ENCODE assay signal across 27 cellular contexts in genomic region chr4:80926891-80927290, GRCh38.
DNase-seq lines count a peak whose midpoint lies in the region; ATAC-seq and TF ChIP-seq lines count a peak whose summit lies in the region.
"Had no signal": no experiment of that assay in that cellular context is flagged by ENCODE, and none has a peak within 500 bp of the region (broad histone marks: within the 10 kb centered on the region; RNA-seq: fewer than 3 reads in every experiment).

No MANE protein-coding gene starts in this region.

- peak overlapping the region; percentile 22 for H3K4me2 ChIP-seq in SU-DHL-6 (ENCODE audit: low read depth, low read length, poor library complexity, severe bottlenecking)
- H3K4me2 ChIP-seq in H9 (ENCODE audit: insufficient read depth, insufficient read length, low read length), result no peak overlapping the region
- H3K4me2 ChIP-seq: BLaER1 treated with 17β-estradiol and CSF1 and Interleukin-3, amounts not matched to agents 10 nM and 100 nM had no signal

- H3K9me3 ChIP-seq in SU-DHL-6 (ENCODE audit: insufficient read depth, low read length) (no peaks in the 10 kb centered on the region), H9 (ENCODE audit: control insufficient read depth, low read depth, low read length) (no peaks in the 10 kb centered on the region)
- H3K9me3 ChIP-seq: BLaER1 treated with 17β-estradiol and CSF1 and Interleukin-3, amounts not matched to agents 10 nM and 100 nM had no signal

- ATAC-seq in GM18868 (IDR thresholded peaks at IDR 0.05; ENCODE audit: unreplicated experiment), result peak; percentile 22
- peak; percentile 25 for ATAC-seq in HG03439 (IDR thresholded peaks at IDR 0.05; ENCODE audit: unreplicated experiment)
- peak; percentile 30 for ATAC-seq in foreskin keratinocyte
- no peak for ATAC-seq in HG02759 (IDR thresholded peaks at IDR 0.05; ENCODE audit: unreplicated experiment)
- ATAC-seq in GM21515 (IDR thresholded peaks at IDR 0.05; ENCODE audit: unreplicated experiment), result no peak
- ATAC-seq: T-helper 17 cell had no signal

- H3F3A ChIP-seq in SU-DHL-6 (ENCODE audit: insufficient read depth), result 0 out of 2 replicates have a peak, but pooled peaks cover 2% of the 10 kb centered on the region

- H3K9me2 ChIP-seq in SU-DHL-6 (replicated peaks; ENCODE audit: insufficient read depth, low read length), result no peaks in the 10 kb centered on the region

- H3K9ac ChIP-seq in SU-DHL-6 (ENCODE audit: low read length), result no peak overlapping the region
- no peak overlapping the region for H3K9ac ChIP-seq in H9 (ENCODE audit: extremely low read depth, insufficient read length, low read length)
- H3K9ac ChIP-seq: BLaER1 treated with 17β-estradiol and CSF1 and Interleukin-3, amounts not matched to agents 10 nM and 100 nM had no signal

- no peaks in the 10 kb centered on the region for H3K79me1 ChIP-seq in H9 (ENCODE audit: insufficient read depth, low read depth, low read length, poor library complexity, severe bottlenecking)

- H4K20me1 ChIP-seq in SU-DHL-6 (ENCODE audit: low read depth, low read length) (no peaks in the 10 kb centered on the region), H9 (ENCODE audit: control insufficient read depth, insufficient read depth, insufficient read length) (no peaks in the 10 kb centered on the region)
- H4K20me1 ChIP-seq: BLaER1 treated with 17β-estradiol and CSF1 and Interleukin-3, amounts not matched to agents 10 nM and 100 nM had no signal

- H2BK20ac ChIP-seq in H9 (ENCODE audit: low read depth, low read length, poor library complexity, severe bottlenecking), result no peak overlapping the region

- peaks cover 3 to 4% of the 10 kb centered on the region in 2 experiments for H3K4me1 Mint-ChIP-seq in H9
- H3K4me1 Mint-ChIP-seq: CD4-positive, alpha-beta memory T cell had no signal

- H3K27me3 Mint-ChIP-seq in H9 (ENCODE audit: low read depth), result no peaks in the 10 kb centered on the region
- H3K27me3 Mint-ChIP-seq: T-helper 17 cell had no signal

- H3K56ac ChIP-seq in H9 (ENCODE audit: insufficient read length, low read depth, low read length), result no peak overlapping the region

- H3K27ac ChIP-seq in SU-DHL-6 (ENCODE audit: low read depth, low read length) (no peak overlapping the region), foreskin keratinocyte (no peak overlapping the region), H9 (ENCODE audit: insufficient read length, low read depth, low read length) (no peak overlapping the region)
- H3K27ac ChIP-seq: BLaER1 treated with 17β-estradiol and CSF1 and Interleukin-3, amounts not matched to agents 10 nM and 100 nM; HL-60 had no signal

- H3K23ac ChIP-seq in H9 (ENCODE audit: insufficient read length, low read depth, low read length), result no peak overlapping the region

- H3K18ac ChIP-seq in H9 (ENCODE audit: insufficient read length, low read depth, low read length), result no peak overlapping the region

- DNase-seq in foreskin keratinocyte, result peak in 1 of 2 donors; percentile 5
- DNase-seq in H9, result no peak
- no peak for DNase-seq in CD1c-positive myeloid dendritic cell (ENCODE audit: extremely low spot score)
- DNase-seq: AML-193; CD4-positive, alpha-beta memory T cell; COR-L47; DMS79; GDM1; Karpas-422; MV-4-11; NCI-H1105 treated with DMSO at 0.1 percent for 48 hours; NCI-H146; NCI-H2029; NCI-H446 treated with DMSO at 0.1 percent for 48 hours; NCI-H526; NCI-H82; NK-92 treated with Interleukin-12 subunit alpha and Interleukin-12 subunit beta, amount 100 ng/mL, for 24 hours; SHP77 treated with DMSO at 0.1 percent for 48 hours; T-helper 17 cell had no signal

- no peak overlapping the region for H3K4ac ChIP-seq in H9 (ENCODE audit: low read depth, low read length)

- no peaks in the 10 kb centered on the region for H3K36me3 ChIP-seq in SU-DHL-6 (ENCODE audit: low read length)
- H3K36me3 ChIP-seq: BLaER1 treated with 17β-estradiol and CSF1 and Interleukin-3, amounts not matched to agents 10 nM and 100 nM had no signal

- H2BK15ac ChIP-seq in H9 (ENCODE audit: low read depth, low read length), result no peak overlapping the region

- no peak overlapping the region for H4K8ac ChIP-seq in H9 (replicated peaks; ENCODE audit: insufficient read length, low read depth, low read length)

- no peaks in the 10 kb centered on the region for H3K9me3 Mint-ChIP-seq in H9
- H3K9me3 Mint-ChIP-seq: CD4-positive, alpha-beta memory T cell had no signal

- H3K79me2 ChIP-seq in SU-DHL-6 (ENCODE audit: insufficient read depth, low read length), result no peaks in the 10 kb centered on the region
- no peaks in the 10 kb centered on the region for H3K79me2 ChIP-seq in H9 (ENCODE audit: insufficient read depth, low read length)

- no peaks in the 10 kb centered on the region for H3K23me2 ChIP-seq in H9 (ENCODE audit: insufficient read length, low read depth, low read length, poor library complexity, severe bottlenecking)

- no peak overlapping the region for H4K5ac ChIP-seq in H9 (ENCODE audit: insufficient read length, low read depth, low read length)

- H3T11ph ChIP-seq in H9 (ENCODE audit: low read length), result no peak overlapping the region

- no peak overlapping the region for H2BK12ac ChIP-seq in H9 (ENCODE audit: insufficient read length, low read depth, low read length)

- H2AFZ ChIP-seq in SU-DHL-6 (ENCODE audit: low read depth, low read length, severe bottlenecking), result no peak overlapping the region
- H2AFZ ChIP-seq in H9 (ENCODE audit: low read length), result no peak overlapping the region

- H4K91ac ChIP-seq in H9 (ENCODE audit: insufficient read length, low read depth, low read length), result no peak overlapping the region

- no peak for TF ChIP-seq CTCF in SU-DHL-6 (IDR thresholded peaks at IDR 0.05; ENCODE audit: insufficient read depth, low read length, poor library complexity, severe bottlenecking)
- no peak for TF ChIP-seq CTCF in foreskin keratinocyte (conservative IDR thresholded peaks at IDR 0.05)
- no peak for TF ChIP-seq CTCF in H9 (conservative IDR thresholded peaks at IDR 0.05)

- H3K14ac ChIP-seq in H9 (ENCODE audit: insufficient read depth, low read length), result no peak overlapping the region

- H3K36me3 Mint-ChIP-seq in H9 (ENCODE audit: insufficient read depth in 1 of 3, low read depth in 3 of 3), result no peaks in the 10 kb centered on the region
- H3K36me3 Mint-ChIP-seq: CD4-positive, alpha-beta memory T cell had no signal

- no peak overlapping the region for H2AK5ac ChIP-seq in H9 (ENCODE audit: insufficient read length, low read length)

- H3K4me3 Mint-ChIP-seq in H9, result no peak overlapping the region
- H3K4me3 Mint-ChIP-seq: CD4-positive, alpha-beta memory T cell; T-helper 17 cell had no signal

- no peak overlapping the region for H2BK5ac ChIP-seq in H9 (ENCODE audit: insufficient read length, low read length)

- H3K4me1 ChIP-seq in foreskin keratinocyte (peaks cover 10% of the 10 kb centered on the region), H9 (ENCODE audit: insufficient read depth, low read length) (no peaks in the 10 kb centered on the region)

- H2BK120ac ChIP-seq in H9 (ENCODE audit: low read depth, low read length, poor library complexity, severe bottlenecking), result no peak overlapping the region

- no CpG with 5 or more reads among the region's 1 CpG for WGBS in H9 (ENCODE audit: extremely low coverage, insufficient read length, low lambda C conversion rate)

- no peak overlapping the region for H3K27ac Mint-ChIP-seq in H9
- H3K27ac Mint-ChIP-seq: CD4-positive, alpha-beta memory T cell; T-helper 17 cell had no signal

- H3K27me3 ChIP-seq in SU-DHL-6 (ENCODE audit: low read length) (no peaks in the 10 kb centered on the region), foreskin keratinocyte (no peaks in the 10 kb centered on the region), H9 (ENCODE audit: insufficient read depth, low read length) (no peaks in the 10 kb centered on the region)
- H3K27me3 ChIP-seq: BLaER1 treated with 17β-estradiol and CSF1 and Interleukin-3, amounts not matched to agents 10 nM and 100 nM had no signal

- H3K4me3 ChIP-seq in SU-DHL-6 (ENCODE audit: insufficient read depth, low read length, poor library complexity, severe bottlenecking), result no peak overlapping the region
- H3K4me3 ChIP-seq: BLaER1 treated with 17β-estradiol and CSF1 and Interleukin-3, amounts not matched to agents 10 nM and 100 nM; GM12878 had no signal

Comparison
In these comparisons a context has a peak if more than half of its experiments do, and no peak if none do; other contexts are left out.
1. ATAC-seq: peak in GM18868 (single experiment), HG03439 (single experiment) and foreskin keratinocyte (single experiment); none in HG02759 (single experiment) and GM21515 (single experiment).